1 cellular context compared by ENCODE assay signal in genomic region chr11:2097356-2097997, GRCh38.
TF ChIP-seq lines count a peak whose summit lies in the region.

No MANE protein-coding gene starts in this region.

TF ChIP-seq in HepG2, 621 proteins besides CTCF, POLR2A, EP300 and RAD21 (continued from another document and continues in another):
- TF ChIP-seq PRDM10 (CRISPR knock-in tag; IDR thresholded peaks at IDR 0.05; ENCODE audit: low read depth), result no peak; the same call in 1 of the 2 replicates
- TF ChIP-seq SALL1 (CRISPR knock-in tag; IDR thresholded peaks at IDR 0.05), result peak; percentile 72; the same call in 1 of the 2 replicates
- TF ChIP-seq, protein P1, sequence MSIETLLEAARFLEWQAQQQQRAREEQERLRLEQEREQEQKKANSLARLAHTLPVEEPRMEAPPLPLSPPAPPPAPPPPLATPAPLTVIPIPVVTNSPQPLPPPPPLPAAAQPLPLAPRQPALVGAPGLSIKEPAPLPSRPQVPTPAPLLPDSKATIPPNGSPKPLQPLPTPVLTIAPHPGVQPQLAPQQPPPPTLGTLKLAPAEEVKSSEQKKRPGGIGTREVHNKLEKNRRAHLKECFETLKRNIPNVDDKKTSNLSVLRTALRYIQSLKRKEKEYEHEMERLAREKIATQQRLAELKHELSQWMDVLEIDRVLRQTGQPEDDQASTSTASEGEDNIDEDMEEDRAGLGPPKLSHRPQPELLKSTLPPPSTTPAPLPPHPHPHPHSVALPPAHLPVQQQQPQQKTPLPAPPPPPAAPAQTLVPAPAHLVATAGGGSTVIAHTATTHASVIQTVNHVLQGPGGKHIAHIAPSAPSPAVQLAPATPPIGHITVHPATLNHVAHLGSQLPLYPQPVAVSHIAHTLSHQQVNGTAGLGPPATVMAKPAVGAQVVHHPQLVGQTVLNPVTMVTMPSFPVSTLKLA (IDR thresholded peaks at IDR 0.05), result no peak
- TF ChIP-seq KLF12 (CRISPR knock-in tag; IDR thresholded peaks at IDR 0.05; ENCODE audit: borderline replicate concordance), result no peak
- no peak; the same call in 1 of the 2 replicates for TF ChIP-seq SP4 (CRISPR knock-in tag; IDR thresholded peaks at IDR 0.05)
- no peak for TF ChIP-seq ZFP90 (CRISPR knock-in tag; IDR thresholded peaks at IDR 0.05; ENCODE audit: borderline replicate concordance)
- TF ChIP-seq, protein P2, sequence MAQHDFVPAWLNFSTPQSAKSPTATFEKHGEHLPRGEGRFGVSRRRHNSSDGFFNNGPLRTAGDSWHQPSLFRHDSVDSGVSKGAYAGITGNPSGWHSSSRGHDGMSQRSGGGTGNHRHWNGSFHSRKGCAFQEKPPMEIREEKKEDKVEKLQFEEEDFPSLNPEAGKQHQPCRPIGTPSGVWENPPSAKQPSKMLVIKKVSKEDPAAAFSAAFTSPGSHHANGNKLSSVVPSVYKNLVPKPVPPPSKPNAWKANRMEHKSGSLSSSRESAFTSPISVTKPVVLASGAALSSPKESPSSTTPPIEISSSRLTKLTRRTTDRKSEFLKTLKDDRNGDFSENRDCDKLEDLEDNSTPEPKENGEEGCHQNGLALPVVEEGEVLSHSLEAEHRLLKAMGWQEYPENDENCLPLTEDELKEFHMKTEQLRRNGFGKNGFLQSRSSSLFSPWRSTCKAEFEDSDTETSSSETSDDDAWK (CRISPR knock-in tag; IDR thresholded peaks at IDR 0.05), result no peak
- TF ChIP-seq ZNF569 (CRISPR knock-in tag; IDR thresholded peaks at IDR 0.05; ENCODE audit: borderline replicate concordance), result no peak
- no peak for TF ChIP-seq ZNF577 (CRISPR knock-in tag; IDR thresholded peaks at IDR 0.05; ENCODE audit: borderline replicate concordance, low read depth)
- TF ChIP-seq KIAA2018 (CRISPR knock-in tag; IDR thresholded peaks at IDR 0.05; ENCODE audit: borderline replicate concordance), result no peak
- TF ChIP-seq FOXC1 (CRISPR knock-in tag; IDR thresholded peaks at IDR 0.05; ENCODE audit: borderline replicate concordance), result no peak; the same call in 1 of the 2 replicates
- TF ChIP-seq STAG1 (CRISPR knock-in tag; IDR thresholded peaks at IDR 0.05), result peak; percentile 21; the same call in 1 of the 2 replicates
- TF ChIP-seq HIC2 (CRISPR knock-in tag; IDR thresholded peaks at IDR 0.05; ENCODE audit: low read depth), result 0 out of 2 replicates have a peak, but pooled peaks have one; percentile 61
- no peak for TF ChIP-seq FOSL1 (CRISPR knock-in tag; IDR thresholded peaks at IDR 0.05; ENCODE audit: borderline replicate concordance)
- TF ChIP-seq SRSF1 (optimal IDR thresholded peaks at IDR 0.05; ENCODE audit: low read depth, low read length), result no peak
- TF ChIP-seq PHF5A (CRISPR knock-in tag; IDR thresholded peaks at IDR 0.05; ENCODE audit: low read depth, unreplicated experiment), result no peak
- no peak for TF ChIP-seq CHD4 (IDR thresholded peaks at IDR 0.05; ENCODE audit: borderline replicate concordance, low read length)
- TF ChIP-seq ZNF777 (CRISPR knock-in tag; IDR thresholded peaks at IDR 0.05), result 0 out of 2 replicates have a peak, but pooled peaks have one; percentile 19
- no peak for TF ChIP-seq THAP7 (CRISPR knock-in tag; IDR thresholded peaks at IDR 0.05)
- no peak for TF ChIP-seq NR1H2 (CRISPR knock-in tag; IDR thresholded peaks at IDR 0.05; ENCODE audit: borderline replicate concordance, low read depth)
- TF ChIP-seq MAFG (CRISPR knock-in tag; IDR thresholded peaks at IDR 0.05), result no peak
- no peak for TF ChIP-seq PLSCR1 (CRISPR knock-in tag; IDR thresholded peaks at IDR 0.05; ENCODE audit: borderline replicate concordance)
- TF ChIP-seq ZNF558 (CRISPR knock-in tag; IDR thresholded peaks at IDR 0.05; ENCODE audit: borderline replicate concordance), result no peak
- peak; percentile 47; the same call in 1 of the 2 replicates for TF ChIP-seq ZNF350 (CRISPR knock-in tag; IDR thresholded peaks at IDR 0.05; ENCODE audit: borderline replicate concordance, low read depth)
- TF ChIP-seq, protein P3, sequence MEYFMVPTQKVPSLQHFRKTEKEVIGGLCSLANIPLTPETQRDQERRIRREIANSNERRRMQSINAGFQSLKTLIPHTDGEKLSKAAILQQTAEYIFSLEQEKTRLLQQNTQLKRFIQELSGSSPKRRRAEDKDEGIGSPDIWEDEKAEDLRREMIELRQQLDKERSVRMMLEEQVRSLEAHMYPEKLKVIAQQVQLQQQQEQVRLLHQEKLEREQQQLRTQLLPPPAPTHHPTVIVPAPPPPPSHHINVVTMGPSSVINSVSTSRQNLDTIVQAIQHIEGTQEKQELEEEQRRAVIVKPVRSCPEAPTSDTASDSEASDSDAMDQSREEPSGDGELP (IDR thresholded peaks at IDR 0.05; ENCODE audit: borderline replicate concordance, low read depth), result peak; percentile 57; the same call in 1 of the 2 replicates
- TF ChIP-seq BCL3 (CRISPR knock-in tag; IDR thresholded peaks at IDR 0.05), result no peak
- peak; percentile 97 for TF ChIP-seq PHF21A (CRISPR knock-in tag; IDR thresholded peaks at IDR 0.05)
- TF ChIP-seq ISL2 (CRISPR knock-in tag; IDR thresholded peaks at IDR 0.05), result peak; percentile 80
- no peak for TF ChIP-seq DMAP1 (CRISPR knock-in tag; IDR thresholded peaks at IDR 0.05)
- peak; percentile 86; the same call in 1 of the 2 replicates for TF ChIP-seq SNAI1 (CRISPR knock-in tag; IDR thresholded peaks at IDR 0.05; ENCODE audit: borderline replicate concordance)
- TF ChIP-seq, protein P4, sequence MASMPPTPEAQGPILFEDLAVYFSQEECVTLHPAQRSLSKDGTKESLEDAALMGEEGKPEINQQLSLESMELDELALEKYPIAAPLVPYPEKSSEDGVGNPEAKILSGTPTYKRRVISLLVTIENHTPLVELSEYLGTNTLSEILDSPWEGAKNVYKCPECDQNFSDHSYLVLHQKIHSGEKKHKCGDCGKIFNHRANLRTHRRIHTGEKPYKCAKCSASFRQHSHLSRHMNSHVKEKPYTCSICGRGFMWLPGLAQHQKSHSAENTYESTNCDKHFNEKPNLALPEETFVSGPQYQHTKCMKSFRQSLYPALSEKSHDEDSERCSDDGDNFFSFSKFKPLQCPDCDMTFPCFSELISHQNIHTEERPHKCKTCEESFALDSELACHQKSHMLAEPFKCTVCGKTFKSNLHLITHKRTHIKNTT (CRISPR knock-in tag; IDR thresholded peaks at IDR 0.05), result no peak
- peak; percentile 74 for TF ChIP-seq ZNF605 (CRISPR knock-in tag; IDR thresholded peaks at IDR 0.05)
- peak; percentile 71; the same call in 1 of the 2 replicates for TF ChIP-seq FOXJ3 (CRISPR knock-in tag; IDR thresholded peaks at IDR 0.05; ENCODE audit: borderline replicate concordance)
- no peak for TF ChIP-seq ZNF253 (CRISPR knock-in tag; IDR thresholded peaks at IDR 0.05; ENCODE audit: borderline replicate concordance)
- TF ChIP-seq ZC3H4 (CRISPR knock-in tag; IDR thresholded peaks at IDR 0.05; ENCODE audit: borderline replicate concordance), result no peak
